In genomic region chr14:81170829-81171195, GRCh38 we compare ENCODE assay signal across 1 cellular context.
TF ChIP-seq lines count a peak whose summit lies in the region.

No MANE protein-coding gene starts in this region.

TF ChIP-seq in HepG2, 621 proteins besides CTCF, POLR2A, EP300 and RAD21:
- TF ChIP-seq ZBTB49 (CRISPR knock-in tag; IDR thresholded peaks at IDR 0.05; ENCODE audit: borderline replicate concordance) (no peak), TMF1 (CRISPR knock-in tag; IDR thresholded peaks at IDR 0.05; ENCODE audit: low read depth) (0 out of 2 replicates have a peak, but pooled peaks have one; percentile 13), ZFP91 (CRISPR knock-in tag; IDR thresholded peaks at IDR 0.05; ENCODE audit: borderline replicate concordance) (no peak), CREM (IDR thresholded peaks at IDR 0.05) (0 out of 2 replicates have a peak, but pooled peaks have one; percentile 1), CREM (CRISPR knock-in tag; IDR thresholded peaks at IDR 0.05) (no peak)
